8 cellular contexts compared by ENCODE assay signal in genomic region chr5:134577796-134578577, GRCh38. TPM values are rescaled to one million over a fixed set of nuclear protein-coding genes. Genes with fewer than 3 reads are reported as not detected.
DNase-seq lines count a peak whose midpoint lies in the region; ATAC-seq, FAIRE-seq and TF ChIP-seq lines count a peak whose summit lies in the region.

No MANE protein-coding gene starts in this region.

- H3K4me3 Mint-ChIP-seq in WTC11: no peak overlapping the region

- H2AFZ ChIP-seq in keratinocyte (ENCODE audit: control insufficient read depth, low read length): no peak overlapping the region

- H3K36me3 Mint-ChIP-seq in WTC11: peaks cover 38% of the 10 kb centered on the region

- peak; percentile 89 for TF ChIP-seq CTCF in AG04449 (IDR thresholded peaks at IDR 0.05; ENCODE audit: insufficient read depth, low read length, missing control alignments)
- TF ChIP-seq CTCF in WTC11 (IDR thresholded peaks at IDR 0.05): peak; percentile 71
- peak; percentile 22 to 70 (median 61) for TF ChIP-seq CTCF in breast epithelium (IDR thresholded peaks at IDR 0.05)
- peak in 2 of 3 experiments; percentile 84 to 91 for TF ChIP-seq CTCF in keratinocyte (optimal IDR thresholded peaks at IDR 0.05 in 1 of 3, IDR thresholded peaks at IDR 0.05 in 1 of 3, conservative IDR thresholded peaks at IDR 0.05 in 1 of 3; ENCODE audit: extremely low read depth in 1 of 3, insufficient read depth in 2 of 3, low read length in 3 of 3)

- dilution Hi-C loops in keratinocyte (cut with MboI; ENCODE audit: extremely low pct_ligation_motif_present, low sequenced_read_pairs): no loop called here

- no peak overlapping the region for H3K4me2 ChIP-seq in keratinocyte (ENCODE audit: control insufficient read depth, extremely low read depth, insufficient read depth, low read depth, low read length)

- intact Hi-C loops in breast epithelium (cut with DNase I; ENCODE audit: low total_unique reads): no loop called here

- H3K4me1 ChIP-seq in breast epithelium: no peaks in the 10 kb centered on the region
- peaks cover 5% of the 10 kb centered on the region for H3K4me1 ChIP-seq in keratinocyte (ENCODE audit: control insufficient read depth, extremely low read depth, insufficient read depth, low read length)

- CTCF ChIA-PET in AG04449 (lab: Yijun Ruan, JAX): interaction anchor here (0.6 to 17.9 kb wide), 57 partner anchors 9 to 401 kb away, joined by 3 to 445 read pairs (median 4); partner anchors contain the start of genes CDKN2AIPNL and SKP1
- CTCF ChIA-PET in WTC11 (lab: Charles Lee): interaction anchor here (0.8 to 5.2 kb wide), 13 partner anchors 9 to 149 kb away, joined by 3 to 37 read pairs (median 4); no protein-coding TSS in a partner anchor

- no peaks in the 10 kb centered on the region for H3K9me1 ChIP-seq in keratinocyte (ENCODE audit: control insufficient read depth, extremely low read depth, insufficient read depth, low read length)

- no peaks in the 10 kb centered on the region for H3K27me3 Mint-ChIP-seq in WTC11 (ENCODE audit: low read depth)

- FAIRE-seq in GM19239 (lab: Jason Lieb, UNC) (peak; percentile 87), keratinocyte (lab: Jason Lieb, UNC) (peak; percentile 79)

- peaks cover 3% of the 10 kb centered on the region for H3K36me3 ChIP-seq in breast epithelium
- peaks cover 14 to 20% of the 10 kb centered on the region in 2 experiments for H3K36me3 ChIP-seq in keratinocyte (ENCODE audit: control insufficient read depth in 2 of 2, extremely low read depth in 1 of 2, insufficient read depth in 2 of 2, low read length in 2 of 2)

- no peaks in the 10 kb centered on the region for H3K4me1 Mint-ChIP-seq in WTC11

- ATAC-seq in WTC11 (peak; percentile 91), GM18870 (IDR thresholded peaks at IDR 0.05; ENCODE audit: unreplicated experiment) (no peak)

- H3K27ac ChIP-seq in breast epithelium (peak overlapping the region in 1 of 2 donors; percentile 19), keratinocyte (ENCODE audit: control insufficient read depth, insufficient read depth, low read length) (no peak overlapping the region)

- H3K79me2 ChIP-seq in keratinocyte (ENCODE audit: control insufficient read depth, insufficient read depth, low read length): no peaks in the 10 kb centered on the region

- no peaks in the 10 kb centered on the region for H3K27me3 ChIP-seq in breast epithelium
- no peaks in the 10 kb centered on the region for H3K27me3 ChIP-seq in keratinocyte (ENCODE audit: control insufficient read depth, extremely low read depth, insufficient read depth, low read length)

- no peak overlapping the region for H3K9ac ChIP-seq in keratinocyte (ENCODE audit: control insufficient read depth, extremely low read depth, insufficient read depth, low read length)

- no peaks in the 10 kb centered on the region for H4K20me1 ChIP-seq in keratinocyte (ENCODE audit: control insufficient read depth, extremely low read depth, insufficient read depth, low read length)

- no peak for TF ChIP-seq POLR2A in breast epithelium (IDR thresholded peaks at IDR 0.05)

- POLR2A ChIA-PET in AG04449 (lab: Yijun Ruan, JAX) (no interaction called here), WTC11 (lab: Charles Lee) (interaction anchor here (0.6 to 1.2 kb wide), 2 partner anchors 9 to 210 kb away, joined by 4 to 5 read pairs; no protein-coding TSS in a partner anchor)

- DNase-seq in AG04449 (ENCODE audit: low read depth, low spot score): no peak
- peak; percentile 82 for DNase-seq in GM19239 (ENCODE audit: insufficient read length, low spot score)
- peak; percentile 89 for DNase-seq in NCI-H2196 (lab: John Stamatoyannopoulos, UW; ENCODE audit: unreplicated experiment)
- peak; percentile 92 for DNase-seq in WTC11 (ENCODE audit: low spot score)
- DNase-seq in breast epithelium (ENCODE audit: low spot score in 2 of 2): peak; percentile 47 to 72
- DNase-seq in keratinocyte (ENCODE audit: low read depth, low spot score): no peak
- peak; percentile 75 to 78 for DNase-seq in stimulated activated CD4-positive, alpha-beta T cell treated with anti-CD3 and anti-CD28 coated beads, Interleukin-1b, Interleukin-23, amount 100 ng/mL, for 4 hours (ENCODE audit: low read depth in 2 of 2)

- H3K9me3 Mint-ChIP-seq in WTC11: no peaks in the 10 kb centered on the region

- H3K27ac Mint-ChIP-seq in WTC11: peak overlapping the region; percentile 63; the same call in 1 of the 2 replicates

- no peak overlapping the region for H3K4me3 ChIP-seq in AG04449 (ENCODE audit: low read depth, low read length)
- H3K4me3 ChIP-seq in breast epithelium: no peak overlapping the region
- H3K4me3 ChIP-seq in keratinocyte (ENCODE audit: control insufficient read depth in 2 of 3, extremely low read depth in 1 of 3, insufficient read depth in 2 of 3, low read depth in 1 of 3, low read length in 3 of 3): no peak overlapping the region

- H3K9me3 ChIP-seq in breast epithelium (no peaks in the 10 kb centered on the region), keratinocyte (ENCODE audit: control insufficient read depth, low read depth, low read length) (no peaks in the 10 kb centered on the region)

TF ChIP-seq in WTC11, 78 proteins besides CTCF, POLR2A, EP300 and RAD21 (continues in another document):
- no peak for TF ChIP-seq EMX1 (CRISPR knock-in tag; IDR thresholded peaks at IDR 0.05)
- no peak for TF ChIP-seq ERG (CRISPR knock-in tag; IDR thresholded peaks at IDR 0.05)
- no peak for TF ChIP-seq ZBTB43 (CRISPR knock-in tag; IDR thresholded peaks at IDR 0.05)
- TF ChIP-seq E2F5 (CRISPR knock-in tag; IDR thresholded peaks at IDR 0.05): no peak
- TF ChIP-seq ZNF219 (CRISPR knock-in tag; IDR thresholded peaks at IDR 0.05; ENCODE audit: borderline replicate concordance): no peak
- no peak for TF ChIP-seq CDX4 (CRISPR knock-in tag; IDR thresholded peaks at IDR 0.05; ENCODE audit: borderline replicate concordance)
- no peak for TF ChIP-seq OVOL2 (CRISPR knock-in tag; IDR thresholded peaks at IDR 0.05; ENCODE audit: borderline replicate concordance)
- TF ChIP-seq ETV6 (CRISPR knock-in tag; IDR thresholded peaks at IDR 0.05): no peak
- TF ChIP-seq NR3C1 (CRISPR knock-in tag; conservative IDR thresholded peaks at IDR 0.05; ENCODE audit: low read depth): no peak
- TF ChIP-seq MAX (CRISPR knock-in tag; IDR thresholded peaks at IDR 0.05): no peak

RNA-seq across cellular contexts. Expression of gene JADE2, which starts 52.5 kb away (rescaled TPM):
- total RNA-seq in WTC11 (2021) (39.4 to 46.2 TPM (median 40.8 TPM) in 3 replicates), breast epithelium (10 to 100 TPM; 39.0 to 66.0 (median 61.4) TPM)
- polyA plus RNA-seq in keratinocyte: 8.4 to 15.5 TPM (median 11.1 TPM) in 3 replicates
- polyA plus RNA-seq in keratinocyte (2011; ENCODE audit: low read depth): 3.3 TPM
- 6.2 and 10.7 TPM in 2 replicates for polyA plus RNA-seq in keratinocyte (2011; cell fraction: cytosol; rRNA removed)
- polyA plus RNA-seq in keratinocyte (2011; cell fraction: nucleus; rRNA removed): 13.5 and 16.0 TPM in 2 replicates
- 3.0 and 18.5 TPM in 2 replicates for polyA plus RNA-seq in keratinocyte (2012; ENCODE audit: low replicate concordance)
- 16.5 to 42.2 TPM (median 27.7 TPM) in 3 replicates for polyA minus RNA-seq in keratinocyte
- polyA minus RNA-seq in keratinocyte (2011; cell fraction: cytosol; rRNA and poly(A)+ RNA removed): 25.3 TPM
- polyA minus RNA-seq in keratinocyte (2011; cell fraction: nucleus; rRNA and poly(A)+ RNA removed): 19.3 and 20.4 TPM in 2 replicates

RNA-seq across cellular contexts. Expression of gene SAR1B, which starts 54.6 kb away (rescaled TPM):
- 27.2 to 31.3 TPM (median 27.6 TPM) in 3 replicates for total RNA-seq in WTC11 (2021)
- total RNA-seq in breast epithelium: 10 to 100 TPM; 31.2 to 46.8 (median 42.6) TPM
- polyA plus RNA-seq in keratinocyte: 36.1 to 56.1 TPM (median 39.2 TPM) in 3 replicates
- 45.6 TPM for polyA plus RNA-seq in keratinocyte (2011; ENCODE audit: low read depth)
- 37.5 and 61.7 TPM in 2 replicates for polyA plus RNA-seq in keratinocyte (2011; cell fraction: cytosol; rRNA removed)
- polyA plus RNA-seq in keratinocyte (2011; cell fraction: nucleus; rRNA removed): 42.0 and 75.9 TPM in 2 replicates
- 39.8 and 48.7 TPM in 2 replicates for polyA plus RNA-seq in keratinocyte (2012; ENCODE audit: low replicate concordance)
- 19.7 to 96.6 TPM (median 33.6 TPM) in 3 replicates for polyA minus RNA-seq in keratinocyte
- polyA minus RNA-seq in keratinocyte (2011; cell fraction: cytosol; rRNA and poly(A)+ RNA removed): 31.8 TPM
- polyA minus RNA-seq in keratinocyte (2011; cell fraction: nucleus; rRNA and poly(A)+ RNA removed): 18.3 and 36.5 TPM in 2 replicates

Comparison
In these comparisons a context has a peak if more than half of its experiments do, and no peak if none do; other contexts are left out.
1. DNase-seq: peak in GM19239 (single experiment), NCI-H2196 (single experiment), WTC11 (single experiment), breast epithelium (2 of 2) and stimulated activated CD4-positive, alpha-beta T cell treated with anti-CD3 and anti-CD28 coated beads, Interleukin-1b, Interleukin-23, amount 100 ng/mL, for 4 hours (2 of 2); none in AG04449 (single experiment) and keratinocyte (single experiment).
2. Peak in every context shown above with its lines, with median percentiles within 50 percentile points of each other: CTCF ChIP-seq.